In the genomic region with DNA sequence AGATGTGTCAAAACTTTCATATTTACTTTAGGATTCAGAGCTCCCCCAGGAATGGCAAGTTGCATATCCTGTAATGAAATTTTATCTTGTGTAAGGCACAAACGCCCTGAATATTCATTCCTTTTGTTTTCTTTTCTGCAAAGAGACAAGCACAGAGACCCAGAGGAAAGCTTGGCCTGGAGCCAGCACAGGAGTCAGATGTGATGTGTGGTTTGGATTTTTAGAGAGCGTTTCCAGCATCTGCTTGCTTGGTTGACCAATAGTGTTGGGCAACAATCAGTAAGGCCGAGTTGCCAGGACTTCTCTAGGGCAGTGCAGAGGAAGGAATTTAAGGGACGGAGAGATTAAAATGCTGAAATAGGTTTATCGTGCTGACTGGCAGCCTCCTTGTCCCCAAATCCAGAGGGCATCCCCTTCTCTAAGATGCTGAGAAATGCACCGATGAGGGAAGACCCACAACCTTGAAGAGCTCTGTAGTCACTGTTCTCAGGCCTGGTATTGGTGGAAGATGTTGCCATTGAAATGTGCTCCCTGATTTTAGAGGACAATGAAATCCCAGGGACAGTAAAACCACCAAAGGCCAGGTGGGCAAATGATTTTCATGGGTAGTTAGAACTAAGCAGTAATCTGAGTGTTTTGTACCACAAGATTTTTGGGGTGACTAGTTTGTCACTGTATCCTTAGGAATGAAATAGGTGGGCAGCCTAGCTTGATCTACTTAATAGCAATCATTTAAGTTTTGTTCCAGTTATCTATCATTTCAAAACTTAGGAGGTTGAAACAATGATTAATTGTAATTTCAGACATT, we compare ENCODE assay signal across 8 cellular contexts. TPM values are rescaled to one million over a fixed set of nuclear protein-coding genes. Genes with fewer than 3 reads are reported as not detected.
DNase-seq lines count a peak whose midpoint lies in the region; ATAC-seq lines count a peak whose summit lies in the region.

No MANE protein-coding gene starts in this region.

- no peaks in the 10 kb centered on the region for H3K36me3 Mint-ChIP-seq in effector memory CD8-positive, alpha-beta T cell (ENCODE audit: insufficient read depth)

- H3K27ac Mint-ChIP-seq in effector memory CD8-positive, alpha-beta T cell, result no peak overlapping the region

- no peak overlapping the region for H3K4me3 Mint-ChIP-seq in effector memory CD8-positive, alpha-beta T cell

- ATAC-seq in effector memory CD8-positive, alpha-beta T cell (replicated peaks), result no peak
- no peak for ATAC-seq in HG03378 (IDR thresholded peaks at IDR 0.05; ENCODE audit: unreplicated experiment)
- no peak for ATAC-seq in GM19395 (IDR thresholded peaks at IDR 0.05; ENCODE audit: unreplicated experiment)

- peaks cover 0 to under 1% of the 10 kb centered on the region in 2 donors for H3K27me3 Mint-ChIP-seq in effector memory CD8-positive, alpha-beta T cell

- H3K4me1 Mint-ChIP-seq in effector memory CD8-positive, alpha-beta T cell (ENCODE audit: low read depth in 2 of 2), result peaks cover 0 to 6% of the 10 kb centered on the region in 2 donors

- DNase-seq in DMS153 (lab: John Stamatoyannopoulos, UW) (peak; percentile 13), NCI-H2029 treated with DMSO at 0.1 percent for 48 hours (lab: John Stamatoyannopoulos, UW) (peak; percentile 19), dermis blood vessel endothelial cell (peak; percentile 19), non-pigmented ciliary epithelial cell (ENCODE audit: low read depth) (peak; percentile 17), hippocampal formation (lab: John Stamatoyannopoulos, UW) (no peak)
- no peak for DNase-seq in effector memory CD8-positive, alpha-beta T cell

- no peaks in the 10 kb centered on the region for H3K9me3 Mint-ChIP-seq in effector memory CD8-positive, alpha-beta T cell

RNA-seq across cellular contexts. Expression of a gene that starts 37.9 kb away (rescaled TPM):
- 17.5 and 26.3 TPM in 2 replicates for total RNA-seq in dermis blood vessel endothelial cell

Comparison
In these comparisons a context has a peak if more than half of its experiments do, and no peak if none do; other contexts are left out.
1. DNase-seq: peak in DMS153 (single experiment), NCI-H2029 treated with DMSO at 0.1 percent for 48 hours (single experiment), dermis blood vessel endothelial cell (single experiment) and non-pigmented ciliary epithelial cell (single experiment); none in hippocampal formation (0 of 2) and effector memory CD8-positive, alpha-beta T cell (0 of 3).